1 cellular context compared by ENCODE assay signal in genomic region chr19:1284293-1284978, GRCh38.
TF ChIP-seq lines count a peak whose summit lies in the region.

No MANE protein-coding gene starts in this region.

TF ChIP-seq in HepG2, 621 proteins besides CTCF, POLR2A, EP300 and RAD21 (continued from another document):
- TF ChIP-seq IRF9 (CRISPR knock-in tag; IDR thresholded peaks at IDR 0.05; ENCODE audit: borderline replicate concordance) (no peak), ZNF275 (CRISPR knock-in tag; IDR thresholded peaks at IDR 0.05; ENCODE audit: borderline replicate concordance) (no peak; the same call in 1 of the 2 replicates), ZSCAN20 (CRISPR knock-in tag; IDR thresholded peaks at IDR 0.05; ENCODE audit: borderline replicate concordance) (no peak), ZNF317 (CRISPR knock-in tag; IDR thresholded peaks at IDR 0.05) (no peak), ZNF577 (CRISPR knock-in tag; IDR thresholded peaks at IDR 0.05; ENCODE audit: borderline replicate concordance, low read depth) (no peak), MLXIP (CRISPR knock-in tag; IDR thresholded peaks at IDR 0.05; ENCODE audit: borderline replicate concordance) (no peak), PHF5A (CRISPR knock-in tag; IDR thresholded peaks at IDR 0.05; ENCODE audit: low read depth, unreplicated experiment) (no peak), TEF (CRISPR knock-in tag; IDR thresholded peaks at IDR 0.05) (no peak), GTF3A (CRISPR knock-in tag; conservative IDR thresholded peaks at IDR 0.05) (no peak), ZNF264 (CRISPR knock-in tag; IDR thresholded peaks at IDR 0.05) (0 out of 2 replicates have a peak, but pooled peaks have one; percentile 24), MED8 (CRISPR knock-in tag; IDR thresholded peaks at IDR 0.05; ENCODE audit: insufficient replicate concordance) (no peak), DR1 (CRISPR knock-in tag; IDR thresholded peaks at IDR 0.05) (no peak), DBP (CRISPR knock-in tag; IDR thresholded peaks at IDR 0.05; ENCODE audit: not compliant biosample characterization) (no peak), HNF1B (CRISPR knock-in tag; IDR thresholded peaks at IDR 0.05) (no peak; the same call in none of the 2 replicates), KDM4B (CRISPR knock-in tag; IDR thresholded peaks at IDR 0.05) (no peak), TFDP2 (CRISPR knock-in tag; IDR thresholded peaks at IDR 0.05) (no peak), ETV6 (CRISPR knock-in tag; conservative IDR thresholded peaks at IDR 0.05) (no peak), BCLAF1 (IDR thresholded peaks at IDR 0.05) (no peak), SP2 (CRISPR knock-in tag; IDR thresholded peaks at IDR 0.05) (no peak)
TF ChIP-seq in HepG2: peak in this region for 107.
